ENCODE assay signal across 16 cellular contexts in the genomic region with DNA sequence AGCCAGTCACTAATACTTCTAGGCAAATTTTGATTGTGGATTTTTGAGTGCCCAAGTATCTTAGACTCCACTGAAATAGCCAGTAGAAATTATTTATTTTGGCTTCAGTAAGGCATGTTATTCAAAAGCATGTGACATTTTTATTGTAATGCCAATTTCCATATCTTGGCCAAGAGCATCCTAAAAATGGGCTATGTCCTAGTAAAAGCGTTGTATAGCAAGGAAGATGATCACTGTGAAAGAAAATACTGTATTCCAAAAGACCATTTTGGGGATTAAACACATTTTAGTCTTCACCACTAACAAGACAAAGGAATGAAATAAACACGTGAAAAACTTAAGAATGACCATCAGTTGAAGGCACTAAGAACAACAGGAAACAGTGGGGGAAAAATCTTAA.
DNase-seq lines count a peak whose midpoint lies in the region; FAIRE-seq and TF ChIP-seq lines count a peak whose summit lies in the region.
"Had no signal": no experiment of that assay in that cellular context is flagged by ENCODE, and none has a peak within 500 bp of the region (broad histone marks: within the 10 kb centered on the region; RNA-seq: fewer than 3 reads in every experiment).

No MANE protein-coding gene starts in this region.

- H3K4me1 ChIP-seq in ACC112 (ENCODE audit: control insufficient read depth, insufficient read depth, low read length, unreplicated experiment) (peaks cover 40% of the 10 kb centered on the region), SJSA1 (replicated peaks) (peaks cover 60% of the 10 kb centered on the region), endothelial cell of umbilical vein (ENCODE audit: control insufficient read depth, extremely low read depth, insufficient read depth, low read length) (peaks cover 54% of the 10 kb centered on the region), skeletal muscle satellite cell (ENCODE audit: control insufficient read depth, insufficient read depth, low read length) (peaks cover 53% of the 10 kb centered on the region)
- H3K4me1 ChIP-seq: BLaER1 had no signal

- H3K27ac ChIP-seq in ACC112 (ENCODE audit: low read depth, low read length) (peak overlapping the region; percentile 31; the same call in 1 of the 2 replicates), SJSA1 (peak overlapping the region; percentile 27), endothelial cell of umbilical vein (ENCODE audit: insufficient read depth, low read depth, low read length) (no peak overlapping the region)
- H3K27ac ChIP-seq: BLaER1, GM23248 had no signal

- intact Hi-C loops in endothelial cell of umbilical vein (cut with micrococcal nuclease), result loop anchor here (5.0 kb wide), 1 partner anchor 42 kb away; no protein-coding TSS in a partner anchor

- TF ChIP-seq CTCF in endothelial cell of umbilical vein (IDR thresholded peaks at IDR 0.05; ENCODE audit: extremely low read depth in 1 of 2, insufficient read depth in 1 of 2, low read depth in 1 of 2, low read length in 2 of 2), result no peak

- no peaks in the 10 kb centered on the region for H3K27me3 ChIP-seq in ACC112 (ENCODE audit: insufficient read depth, low read length)
- no peaks in the 10 kb centered on the region for H3K27me3 ChIP-seq in SJSA1 (replicated peaks)
- no peaks in the 10 kb centered on the region for H3K27me3 ChIP-seq in endothelial cell of umbilical vein (ENCODE audit: control insufficient read depth in 2 of 2, insufficient read depth in 2 of 2, low read length in 2 of 2)
- H3K27me3 ChIP-seq in skeletal muscle satellite cell (ENCODE audit: control insufficient read depth, insufficient read depth, low read length), result no peaks in the 10 kb centered on the region
- H3K27me3 ChIP-seq: BLaER1 had no signal

- no peak overlapping the region for H3K9ac ChIP-seq in endothelial cell of umbilical vein (replicated peaks; ENCODE audit: extremely low read depth, insufficient read depth, low read length)
- no peak overlapping the region for H3K9ac ChIP-seq in skeletal muscle satellite cell (ENCODE audit: low read depth, low read length)
- H3K9ac ChIP-seq: BLaER1, GM23248 had no signal

- H3K4me3 ChIP-seq in ACC112 (ENCODE audit: low read depth, low read length) (no peak overlapping the region), SJSA1 (no peak overlapping the region), endothelial cell of umbilical vein (replicated peaks in 1 of 3; ENCODE audit: insufficient read depth in 1 of 3, low read depth in 1 of 3, low read length in 3 of 3) (no peak overlapping the region), skeletal muscle satellite cell (ENCODE audit: low read length) (no peak overlapping the region)
- H3K4me3 ChIP-seq: BLaER1, GM12878, GM23248 had no signal

- no peak overlapping the region for H3K4me2 ChIP-seq in endothelial cell of umbilical vein (ENCODE audit: insufficient read depth, low read length)
- H3K4me2 ChIP-seq in skeletal muscle satellite cell (ENCODE audit: low read length), result peak overlapping the region; percentile 31
- H3K4me2 ChIP-seq: BLaER1 had no signal

- FAIRE-seq in endothelial cell of umbilical vein (lab: Jason Lieb, UNC), result no peak
- FAIRE-seq: GM12878, GM19239 had no signal

- dilution Hi-C loops in endothelial cell of umbilical vein (cut with MboI; ENCODE audit: extremely low pct_ligation_motif_present, low sequenced_read_pairs), result no loop called here

- POLR2A ChIA-PET in endothelial cell of umbilical vein (lab: Charles Lee), result no interaction called here

- H3K79me2 ChIP-seq in ACC112 (ENCODE audit: control insufficient read depth, insufficient read depth, low read length, unreplicated experiment), result no peaks in the 10 kb centered on the region
- H3K79me2 ChIP-seq in endothelial cell of umbilical vein (ENCODE audit: control insufficient read depth, insufficient read depth, low read length), result no peaks in the 10 kb centered on the region

- no peak for DNase-seq in SJSA1 (ENCODE audit: low read depth in 1 of 2, low spot score in 2 of 2)
- DNase-seq in endothelial cell of umbilical vein (ENCODE audit: low read depth, low spot score), result peak; percentile 68
- no peak for DNase-seq in effector CD4-positive, alpha-beta T cell
- DNase-seq in GDM1 (lab: John Stamatoyannopoulos, UW), result no peak
- DNase-seq in stimulated activated CD4-positive, alpha-beta T cell treated with anti-CD3 and anti-CD28 coated beads, Interleukin-4, amount 100 ng/mL, for 1 hour, result no peak
- DNase-seq: CD4-positive, alpha-beta memory T cell; DMS153; GM23248; NCI-H1105 treated with DMSO at 0.1 percent for 48 hours; NCI-H1694; NCI-H2081 treated with DMSO at 0.1 percent for 48 hours had no signal

- CTCF ChIA-PET in endothelial cell of umbilical vein (lab: Charles Lee), result no interaction called here

- no peak for TF ChIP-seq POLR2A in endothelial cell of umbilical vein (IDR thresholded peaks at IDR 0.05; ENCODE audit: low read depth, low read length)

- H4K20me1 ChIP-seq in endothelial cell of umbilical vein (replicated peaks; ENCODE audit: control insufficient read depth, extremely low read depth, insufficient read depth, low read length), result no peaks in the 10 kb centered on the region
- H4K20me1 ChIP-seq: BLaER1 had no signal

- H3K36me3 ChIP-seq in ACC112 (ENCODE audit: insufficient read depth, low read length), result no peaks in the 10 kb centered on the region
- no peaks in the 10 kb centered on the region for H3K36me3 ChIP-seq in SJSA1
- H3K36me3 ChIP-seq in endothelial cell of umbilical vein (ENCODE audit: control insufficient read depth in 2 of 2, extremely low read depth in 1 of 2, insufficient read depth in 2 of 2, low read length in 2 of 2), result no peaks in the 10 kb centered on the region
- no peaks in the 10 kb centered on the region for H3K36me3 ChIP-seq in skeletal muscle satellite cell (ENCODE audit: insufficient read depth, low read length)
- H3K36me3 ChIP-seq: BLaER1 had no signal

- BruUV-seq in endothelial cell of umbilical vein (replicated peaks; lab: Mats Ljungman, UMichigan), result no TSS peak

- H2AFZ ChIP-seq in ACC112 (ENCODE audit: low read length, unreplicated experiment) (peak overlapping the region; percentile 67), endothelial cell of umbilical vein (ENCODE audit: low read depth, low read length) (peak overlapping the region; percentile 53)
- H2AFZ ChIP-seq: GM23248 had no signal

- H3K9me3 ChIP-seq in SJSA1 (replicated peaks) (no peaks in the 10 kb centered on the region), endothelial cell of umbilical vein (replicated peaks; ENCODE audit: control insufficient read depth, insufficient read depth, low read length) (no peaks in the 10 kb centered on the region), skeletal muscle satellite cell (replicated peaks; ENCODE audit: low read length) (no peaks in the 10 kb centered on the region)
- H3K9me3 ChIP-seq: BLaER1 had no signal

- no peaks in the 10 kb centered on the region for H3K9me1 ChIP-seq in endothelial cell of umbilical vein (replicated peaks; ENCODE audit: control insufficient read depth, extremely low read depth, insufficient read depth, low read length)

TF ChIP-seq in endothelial cell of umbilical vein, 7 proteins besides CTCF, POLR2A, EP300 and RAD21:
- TF ChIP-seq JUN (IDR thresholded peaks at IDR 0.05; ENCODE audit: borderline replicate concordance, insufficient read depth, insufficient read length, low read depth) (no peak), FOS (IDR thresholded peaks at IDR 0.05; ENCODE audit: borderline replicate concordance, insufficient read depth, low read length) (no peak), POLR2AphosphoS5 (IDR thresholded peaks at IDR 0.05; ENCODE audit: insufficient read depth, low read depth, low read length) (no peak), MYC (IDR thresholded peaks at IDR 0.05; ENCODE audit: low read depth, low read length) (no peak), EZH2 (IDR thresholded peaks at IDR 0.05; ENCODE audit: borderline replicate concordance, low read depth, low read length, severe bottlenecking) (no peak), GATA2 (IDR thresholded peaks at IDR 0.05; ENCODE audit: insufficient read depth, insufficient read length, low read depth, low read length) (no peak)
- TF ChIP-seq, protein P1, sequence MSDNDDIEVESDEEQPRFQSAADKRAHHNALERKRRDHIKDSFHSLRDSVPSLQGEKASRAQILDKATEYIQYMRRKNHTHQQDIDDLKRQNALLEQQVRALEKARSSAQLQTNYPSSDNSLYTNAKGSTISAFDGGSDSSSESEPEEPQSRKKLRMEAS (IDR thresholded peaks at IDR 0.05; ENCODE audit: insufficient read depth, insufficient read length), result no peak
